9 cellular contexts compared by ENCODE assay signal in the genomic region with DNA sequence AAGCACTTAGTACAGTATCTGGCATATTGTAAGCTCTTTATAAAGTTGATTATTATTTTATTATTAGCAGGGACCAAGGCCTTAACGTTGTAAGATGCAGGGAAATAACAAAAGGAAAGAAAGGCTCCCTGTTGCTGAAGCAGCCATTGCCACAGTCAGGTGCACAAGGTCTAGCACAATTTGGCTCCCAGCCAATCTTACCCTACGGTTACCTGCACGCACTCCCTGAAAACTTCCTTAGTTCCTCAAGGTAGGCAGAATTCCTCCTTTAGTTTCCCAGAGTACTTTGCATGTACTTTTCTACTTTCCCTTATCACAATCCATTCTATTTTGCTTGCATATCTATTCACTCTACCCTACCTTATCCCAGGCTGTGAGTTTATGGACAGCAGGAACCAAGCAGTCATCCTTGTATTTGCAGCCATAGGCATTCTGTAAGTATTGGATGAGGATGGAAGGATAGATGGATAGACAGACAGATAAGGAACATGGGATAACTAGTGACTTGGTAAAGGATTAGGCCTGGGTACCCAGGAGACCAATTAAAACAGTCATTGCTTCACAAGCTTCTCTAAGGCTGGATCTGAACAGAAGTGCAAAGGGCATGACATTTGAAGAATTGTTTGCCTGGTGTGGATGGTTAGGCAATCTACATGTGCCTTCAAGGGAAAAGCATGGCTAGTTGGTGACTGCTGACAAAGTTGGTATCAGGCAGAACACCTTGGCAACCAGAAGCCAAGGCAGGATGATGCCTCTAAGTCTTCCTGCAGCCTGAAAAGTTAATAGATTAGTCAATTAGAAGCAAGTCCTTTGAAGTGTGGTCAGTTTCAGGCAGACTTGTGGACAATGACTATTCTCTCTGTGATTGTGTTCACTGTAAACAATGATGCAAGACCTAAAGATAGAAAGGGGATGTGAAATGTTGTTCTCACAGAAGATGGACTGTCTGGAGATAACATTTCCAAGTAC. TPM values are rescaled to one million over a fixed set of nuclear protein-coding genes. Genes with fewer than 3 reads are reported as not detected.
A peak's percentile ranks its signal among the peaks of the same experiment; 100 is the strongest.
DNase-seq lines count a peak whose midpoint lies in the region; ATAC-seq and TF ChIP-seq lines count a peak whose summit lies in the region.
"Had no signal": no experiment of that assay in that cellular context is flagged by ENCODE, and none has a peak within 500 bp of the region (broad histone marks: within the 10 kb centered on the region; RNA-seq: fewer than 3 reads in every experiment).

No MANE protein-coding gene starts in this region.

- intact Hi-C loops in dorsolateral prefrontal cortex (cut with DNase I) (no loop called here), spleen (cut with DNase I; ENCODE audit: low total_unique reads) (no loop called here)

- WGBS in GM23248 (ENCODE audit: low coverage in 1 of 2, low lambda C conversion rate in 2 of 2, missing lambda C conversion rate in 2 of 2), 2 experiments: 74 to 83% methylated on average over 3 of the region's 3 CpGs
- 85 to 96% (median 92%) methylated on average over 3 of the region's 3 CpGs for WGBS in spleen, 5 donors

- in situ Hi-C loops in GM23248 (cut with MboI): no loop called here

- peak; percentile 13 for DNase-seq in EH (ENCODE audit: low read depth)
- peak; percentile 19 for DNase-seq in kidney glomerular epithelial cell (lab: John Stamatoyannopoulos, UW)
- DNase-seq in GM23248: no peak
- DNase-seq in GM03348 (ENCODE audit: low spot score): no peak
- no peak for DNase-seq in dorsolateral prefrontal cortex
- no peak for DNase-seq in spleen
- DNase-seq: esophagus squamous epithelium had no signal

- no peak overlapping the region for H2AFZ ChIP-seq in GM23248

- H3F3A ChIP-seq in GM23248 (ENCODE audit: insufficient read depth): 0 out of 2 replicates have a peak, but pooled peaks cover 6% of the 10 kb centered on the region

- no peaks in the 10 kb centered on the region for H3K4me1 ChIP-seq in GM23248 (ENCODE audit: insufficient read depth)
- peaks cover 0 to 17% (median 0%) of the 10 kb centered on the region in 6 donors for H3K4me1 ChIP-seq in spleen

- H3K9me2 ChIP-seq in GM23248 (ENCODE audit: insufficient read depth): no peaks in the 10 kb centered on the region

- H3K27ac ChIP-seq in GM23248 (no peak overlapping the region), dorsolateral prefrontal cortex (peak overlapping the region in 23 of 59 donors; percentile 1 to 63 (median 31)), spleen (peak overlapping the region in 3 of 8 donors; percentile 13 to 39 (median 28))

- no peak overlapping the region for H3K4me2 ChIP-seq in GM23248 (ENCODE audit: unreplicated experiment)

- H3K4me3 ChIP-seq in GM23248 (no peak overlapping the region), dorsolateral prefrontal cortex (no peak overlapping the region), spleen (no peak overlapping the region)
- H3K4me3 ChIP-seq: esophagus squamous epithelium had no signal

- H4K20me1 ChIP-seq in GM23248 (ENCODE audit: insufficient read depth): no peaks in the 10 kb centered on the region

- no peaks in the 10 kb centered on the region for H3K27me3 ChIP-seq in GM23248 (replicated peaks; ENCODE audit: insufficient read depth)
- H3K27me3 ChIP-seq in dorsolateral prefrontal cortex: no peaks in the 10 kb centered on the region
- no peaks in the 10 kb centered on the region for H3K27me3 ChIP-seq in spleen (replicated peaks in 1 of 7)
- H3K27me3 ChIP-seq: esophagus squamous epithelium had no signal

- ATAC-seq in GM21367 (IDR thresholded peaks at IDR 0.05; ENCODE audit: unreplicated experiment): peak; percentile 98
- ATAC-seq in HG03457 (IDR thresholded peaks at IDR 0.05; ENCODE audit: unreplicated experiment): peak; percentile 98

- TF ChIP-seq CTCF in dorsolateral prefrontal cortex (IDR thresholded peaks at IDR 0.05 in 54 of 56, conservative IDR thresholded peaks at IDR 0.05 in 2 of 56; ENCODE audit: low read depth in 1 of 56, partially characterized antibody in 56 of 56) (no peak), spleen (IDR thresholded peaks at IDR 0.05 in 8 of 11, conservative IDR thresholded peaks at IDR 0.05 in 3 of 11) (no peak)

- H3K9me3 ChIP-seq in GM23248 (ENCODE audit: low read depth) (no peaks in the 10 kb centered on the region), spleen (no peaks in the 10 kb centered on the region)
- H3K9me3 ChIP-seq: esophagus squamous epithelium had no signal

- H3K79me2 ChIP-seq in GM23248 (ENCODE audit: insufficient read depth): no peaks in the 10 kb centered on the region

- no peaks in the 10 kb centered on the region for H3K36me3 ChIP-seq in GM23248 (ENCODE audit: low read depth)
- H3K36me3 ChIP-seq in spleen: peaks cover 0 to 6% (median 0%) of the 10 kb centered on the region in 6 donors
- H3K36me3 ChIP-seq: esophagus squamous epithelium had no signal

- TF ChIP-seq POLR2A in spleen (IDR thresholded peaks at IDR 0.05): no peak

- no peak overlapping the region for H3K9ac ChIP-seq in GM23248

RNA-seq across cellular contexts. Expression of gene JAK1, which starts 20.8 kb away (rescaled TPM):
- 115 and 124 TPM in 2 replicates for total RNA-seq in GM23248 (2014; rRNA removed; shearing (Covaris generic))
- polyA plus RNA-seq in GM23248 (2016; fragmentation: Nextera tagmentation; extraction: Ambion mirVana): 90.6 and 90.8 TPM in 2 replicates
- 100 to 1,000 TPM in 5 of 120 experiments, 10 to 100 TPM in 115; 57.7 to 112 (median 83.0) TPM for total RNA-seq in dorsolateral prefrontal cortex
- 100 to 1,000 TPM; 199 to 270 (median 212) TPM for total RNA-seq in spleen
- 10 to 100 TPM; 46.6 to 66.0 (median 47.5) TPM for polyA plus RNA-seq in spleen

Comparison
In these comparisons a context has a peak if more than half of its experiments do, and no peak if none do; other contexts are left out.
1. DNase-seq: peak in EH (single experiment) and kidney glomerular epithelial cell (single experiment); none in GM23248 (single experiment), GM03348 (single experiment), dorsolateral prefrontal cortex (0 of 10) and spleen (single experiment).